ENCODE assay signal across 10 cellular contexts in genomic region chr17:80030730-80031410, GRCh38. TPM values are rescaled to one million over a fixed set of nuclear protein-coding genes. Genes with fewer than 3 reads are reported as not detected.
DNase-seq lines count a peak whose midpoint lies in the region; ATAC-seq and TF ChIP-seq lines count a peak whose summit lies in the region.
"Had no signal": no experiment of that assay in that cellular context is flagged by ENCODE, and none has a peak within 500 bp of the region (broad histone marks: within the 10 kb centered on the region; RNA-seq: fewer than 3 reads in every experiment).

No MANE protein-coding gene starts in this region.

- intact Hi-C loops in PC-9 (cut with micrococcal nuclease; ENCODE audit: unreplicated experiment) (loop anchor here (2.0 kb wide), 1 partner anchor 22 kb away; no protein-coding TSS in a partner anchor), transverse colon (cut with DNase I; ENCODE audit: low total_unique reads) (no loop called here)

- POLR2A ChIA-PET in PC-9 (lab: Charles Lee; ENCODE audit: unreplicated experiment): no interaction called here

- H3K27ac ChIP-seq in PC-9 (no peak overlapping the region), transverse colon (peak overlapping the region in 3 of 4 donors; percentile 43 to 71 (median 64)), H9 (ENCODE audit: insufficient read length, low read depth, low read length) (no peak overlapping the region)
- H3K27ac ChIP-seq: SK-N-MC had no signal

- H2AFZ ChIP-seq in PC-9: no peak overlapping the region
- no peak overlapping the region for H2AFZ ChIP-seq in H9 (ENCODE audit: low read length)

- H3T11ph ChIP-seq in H9 (ENCODE audit: low read length): no peak overlapping the region

- peak overlapping the region; percentile 38 for H3K4me2 ChIP-seq in PC-9
- no peak overlapping the region for H3K4me2 ChIP-seq in H9 (ENCODE audit: insufficient read depth, insufficient read length, low read length)

- H3K27me3 ChIP-seq in PC-9 (ENCODE audit: insufficient read depth, low read depth) (no peaks in the 10 kb centered on the region), transverse colon (no peaks in the 10 kb centered on the region), H9 (ENCODE audit: insufficient read depth, low read length) (no peaks in the 10 kb centered on the region)

- no peak overlapping the region for H3K18ac ChIP-seq in H9 (ENCODE audit: insufficient read length, low read depth, low read length)

- no peak overlapping the region for H2BK5ac ChIP-seq in H9 (ENCODE audit: insufficient read length, low read length)

- peaks cover 0 to 2% of the 10 kb centered on the region in 2 experiments; a peak in 1 of 5 replicates for H3K9me3 Mint-ChIP-seq in H9

- no peak overlapping the region for H3K4ac ChIP-seq in H9 (ENCODE audit: low read depth, low read length)

- H3K4me1 ChIP-seq in PC-9 (replicated peaks; ENCODE audit: insufficient read depth): peaks cover 21% of the 10 kb centered on the region
- H3K4me1 ChIP-seq in transverse colon: peaks cover 5 to 40% (median 35%) of the 10 kb centered on the region in 4 donors
- no peaks in the 10 kb centered on the region; the same call in 1 of the 2 replicates for H3K4me1 ChIP-seq in H9 (ENCODE audit: insufficient read depth, low read length)

- BruUV-seq in PC-9 (replicated peaks; lab: Mats Ljungman, UMichigan): no TSS peak

- H2BK120ac ChIP-seq in H9 (ENCODE audit: low read depth, low read length, poor library complexity, severe bottlenecking): no peak overlapping the region

- H3K9ac ChIP-seq in H9 (ENCODE audit: extremely low read depth, insufficient read length, low read length): no peak overlapping the region

- no peak overlapping the region for H3K27ac Mint-ChIP-seq in H9
- H3K27ac Mint-ChIP-seq: activated CD8-positive, alpha-beta T cell treated with anti-CD3 and anti-CD28 coated beads, Interleukin-2, amount 10 ng/mL, durations not matched to agents 7 days and 5 days had no signal

- H3K79me1 ChIP-seq in H9 (ENCODE audit: insufficient read depth, low read depth, low read length, poor library complexity, severe bottlenecking): peaks cover 7% of the 10 kb centered on the region

- H3K56ac ChIP-seq in H9 (ENCODE audit: insufficient read length, low read depth, low read length): no peak overlapping the region

- H3K4me1 Mint-ChIP-seq in H9: peaks cover 45 to 48% of the 10 kb centered on the region in 2 experiments

- no peak overlapping the region for H3K23ac ChIP-seq in H9 (ENCODE audit: insufficient read length, low read depth, low read length)

- no peak for ATAC-seq in GM21381 (IDR thresholded peaks at IDR 0.05; ENCODE audit: unreplicated experiment)
- ATAC-seq in HG03108 (IDR thresholded peaks at IDR 0.05; ENCODE audit: unreplicated experiment): no peak
- ATAC-seq: activated CD8-positive, alpha-beta T cell treated with anti-CD3 and anti-CD28 coated beads, Interleukin-2, amount 10 ng/mL, durations not matched to agents 7 days and 5 days had no signal

- H3F3A ChIP-seq in PC-9 (ENCODE audit: insufficient read depth, low read depth): 0 out of 2 replicates have a peak, but pooled peaks cover 3% of the 10 kb centered on the region

- H3K27me3 Mint-ChIP-seq in H9 (ENCODE audit: low read depth): no peaks in the 10 kb centered on the region

- 63 to 65% methylated on average over 3 to 25 of the region's 25 CpGs for WGBS in transverse colon (ENCODE audit: low coverage in 1 of 2), 2 donors
- no CpG with 5 or more reads among the region's 25 CpGs for WGBS in H9 (ENCODE audit: extremely low coverage, insufficient read length, low lambda C conversion rate)

- no peaks in the 10 kb centered on the region for H3K9me3 ChIP-seq in PC-9 (ENCODE audit: insufficient read depth, low read depth)
- no peaks in the 10 kb centered on the region for H3K9me3 ChIP-seq in transverse colon
- no peaks in the 10 kb centered on the region for H3K9me3 ChIP-seq in H9 (ENCODE audit: control insufficient read depth, low read depth, low read length)

- no peak overlapping the region for H2BK20ac ChIP-seq in H9 (ENCODE audit: low read depth, low read length, poor library complexity, severe bottlenecking)

- H4K91ac ChIP-seq in H9 (ENCODE audit: insufficient read length, low read depth, low read length): no peak overlapping the region

- no peak for TF ChIP-seq POLR2A in transverse colon (IDR thresholded peaks at IDR 0.05)

- H3K79me2 ChIP-seq in PC-9 (ENCODE audit: low read depth): no peaks in the 10 kb centered on the region; the same call in 1 of the 2 replicates
- H3K79me2 ChIP-seq in H9 (ENCODE audit: insufficient read depth, low read length): peaks cover 49% of the 10 kb centered on the region; the same call in 1 of the 2 replicates

- in situ Hi-C loops in transverse colon (cut with MboI; ENCODE audit: low pct_ligation_motif_present in 1 of 4, low pct_unique_long_range_greater_than_20kb in 1 of 4, low sequenced_read_pairs in 3 of 4): no loop called here

- no peaks in the 10 kb centered on the region for H3K36me3 ChIP-seq in PC-9 (ENCODE audit: low read depth)
- H3K36me3 ChIP-seq in transverse colon: no peaks in the 10 kb centered on the region

- TF ChIP-seq CTCF in PC-9 (conservative IDR thresholded peaks at IDR 0.05) (no peak), transverse colon (IDR thresholded peaks at IDR 0.05) (no peak), H9 (conservative IDR thresholded peaks at IDR 0.05) (no peak)

- H3K9me2 ChIP-seq in PC-9 (ENCODE audit: insufficient read depth): no peaks in the 10 kb centered on the region

- no peak overlapping the region; the same call in 1 of the 2 replicates for H3K14ac ChIP-seq in H9 (ENCODE audit: insufficient read depth, low read length)

- H4K8ac ChIP-seq in H9 (replicated peaks; ENCODE audit: insufficient read length, low read depth, low read length): no peak overlapping the region

- peaks cover 3 to 15% (median 7%) of the 10 kb centered on the region in 3 experiments; a peak in 5 of 7 replicates for H3K36me3 Mint-ChIP-seq in H9 (ENCODE audit: insufficient read depth in 1 of 3, low read depth in 3 of 3)

- no peak overlapping the region for H3K4me3 Mint-ChIP-seq in H9
- H3K4me3 Mint-ChIP-seq: activated CD8-positive, alpha-beta T cell treated with anti-CD3 and anti-CD28 coated beads, Interleukin-2, amount 10 ng/mL, durations not matched to agents 7 days and 5 days had no signal

- CTCF ChIA-PET in PC-9 (lab: Charles Lee): interaction anchor here (0.6 kb wide), 1 partner anchor 236 kb away, joined by 3 read pairs; no protein-coding TSS in a partner anchor

- DNase-seq in NCI-H2029 treated with DMSO at 0.1 percent for 48 hours (lab: John Stamatoyannopoulos, UW) (peak; percentile 94), PC-9 (peak; percentile 68 to 71), left kidney (ENCODE audit: low read depth, low spot score) (peak; percentile 81), transverse colon (peak; percentile 74), H9 (no peak)
- DNase-seq: activated CD8-positive, alpha-beta T cell treated with anti-CD3 and anti-CD28 coated beads, Interleukin-2, amount 10 ng/mL, durations not matched to agents 7 days and 5 days; islet precursor cell had no signal

- no peak overlapping the region for H2BK12ac ChIP-seq in H9 (ENCODE audit: insufficient read length, low read depth, low read length)

- H3K4me3 ChIP-seq in PC-9 (no peak overlapping the region), transverse colon (no peak overlapping the region)
- H3K4me3 ChIP-seq: SK-N-MC had no signal

- H2AK5ac ChIP-seq in H9 (ENCODE audit: insufficient read length, low read length): no peak overlapping the region

- H2BK15ac ChIP-seq in H9 (ENCODE audit: low read depth, low read length): no peak overlapping the region

- H4K20me1 ChIP-seq in PC-9 (ENCODE audit: insufficient read depth) (peaks cover 4% of the 10 kb centered on the region; the same call in 1 of the 2 replicates), H9 (ENCODE audit: control insufficient read depth, insufficient read depth, insufficient read length) (peaks cover 4% of the 10 kb centered on the region)

- peaks cover 7% of the 10 kb centered on the region for H3K23me2 ChIP-seq in H9 (ENCODE audit: insufficient read length, low read depth, low read length, poor library complexity, severe bottlenecking)

- no peak overlapping the region for H4K5ac ChIP-seq in H9 (ENCODE audit: insufficient read length, low read depth, low read length)

- no peak for TF ChIP-seq EP300 in transverse colon (IDR thresholded peaks at IDR 0.05; ENCODE audit: low read depth)

RNA-seq across cellular contexts. Expression of gene TBC1D16, which starts 4.8 kb away (rescaled TPM):
- total RNA-seq in PC-9 (2021) (41.7 and 44.1 TPM in 2 replicates), transverse colon (10 to 100 TPM; 12.3 to 22.4 (median 18.1) TPM), H9 (2021) (82.7 and 85.8 TPM in 2 replicates)

RNA-seq across cellular contexts. Expression of gene CCDC40, which starts 5.6 kb away (rescaled TPM):
- 11.0 and 14.2 TPM in 2 replicates for total RNA-seq in PC-9 (2021)
- 1 to 10 TPM in 3 of 4 donors, under 1 TPM in 1; 0.75 to 2.8 (median 2.0) TPM for total RNA-seq in transverse colon
- 7.8 and 8.9 TPM in 2 replicates for total RNA-seq in H9 (2021)
- total RNA-seq: activated CD8-positive, alpha-beta T cell treated with anti-CD3 and anti-CD28 coated beads, Interleukin-2, amount 10 ng/mL, durations not matched to agents 7 days and 5 days had no signal

Comparison
In these comparisons a context has a peak if more than half of its experiments do, and no peak if none do; other contexts are left out.
1. H3K27ac ChIP-seq: peak in transverse colon (3 of 4); none in PC-9 (single experiment) and H9 (single experiment).